In the genomic region with DNA sequence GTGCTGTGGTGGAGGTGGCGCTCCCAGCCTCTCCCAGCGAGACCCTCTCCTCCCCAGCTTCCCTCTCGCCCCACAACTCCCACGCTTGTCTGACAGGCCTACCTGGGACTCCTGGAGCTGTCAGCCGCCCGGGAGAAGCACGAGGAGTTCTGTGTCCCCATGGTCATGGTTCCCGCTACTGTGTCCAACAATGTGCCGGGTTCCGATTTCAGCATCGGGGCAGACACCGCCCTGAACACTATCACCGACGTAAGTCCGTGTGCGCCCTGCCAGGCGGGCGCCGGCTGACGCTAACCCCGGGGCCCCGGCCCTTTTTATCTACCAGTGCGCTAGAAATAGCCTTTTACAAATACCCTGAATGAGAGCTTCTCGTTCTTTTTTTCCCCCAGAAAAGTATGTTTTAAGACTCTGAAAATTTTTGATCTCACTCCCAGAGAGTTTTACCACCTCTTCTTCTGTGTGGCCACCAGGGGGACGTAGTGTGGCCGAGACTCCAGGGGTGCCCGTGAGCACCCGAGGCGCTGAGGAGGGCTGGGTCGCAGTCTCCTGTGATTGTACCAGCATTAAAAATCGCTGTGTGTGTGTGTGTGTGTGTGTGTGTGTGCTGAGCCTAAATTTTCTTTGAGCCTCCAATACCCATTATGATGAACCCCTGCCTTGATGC, we compare ENCODE assay signal across 9 cellular contexts. TPM values are rescaled to one million over a fixed set of nuclear protein-coding genes. Genes with fewer than 3 reads are reported as not detected.
DNase-seq lines count a peak whose midpoint lies in the region; ATAC-seq and TF ChIP-seq lines count a peak whose summit lies in the region.
"Had no signal": no experiment of that assay in that cellular context is flagged by ENCODE, and none has a peak within 500 bp of the region (broad histone marks: within the 10 kb centered on the region; RNA-seq: fewer than 3 reads in every experiment).

No MANE protein-coding gene starts in this region.

- TF ChIP-seq CTCF in heart left ventricle (IDR thresholded peaks at IDR 0.05) (peak in 10 of 12 donors; percentile 17 to 56 (median 32)), SU-DHL-6 (IDR thresholded peaks at IDR 0.05; ENCODE audit: insufficient read depth, low read length, poor library complexity, severe bottlenecking) (peak; percentile 24)

- H3K9ac ChIP-seq in SU-DHL-6 (ENCODE audit: low read length), result no peak overlapping the region

- no peaks in the 10 kb centered on the region for H3K9me3 ChIP-seq in heart left ventricle
- no peaks in the 10 kb centered on the region for H3K9me3 ChIP-seq in SU-DHL-6 (ENCODE audit: insufficient read depth, low read length)

- no peak overlapping the region for H3K4me3 ChIP-seq in heart left ventricle
- no peak overlapping the region for H3K4me3 ChIP-seq in SU-DHL-6 (ENCODE audit: insufficient read depth, low read length, poor library complexity, severe bottlenecking)

- no peaks in the 10 kb centered on the region for H3K9me2 ChIP-seq in SU-DHL-6 (replicated peaks; ENCODE audit: insufficient read depth, low read length)

- H3K27me3 ChIP-seq in heart left ventricle (no peaks in the 10 kb centered on the region), SU-DHL-6 (ENCODE audit: low read length) (no peaks in the 10 kb centered on the region)

- no peak for TF ChIP-seq POLR2A in heart left ventricle (IDR thresholded peaks at IDR 0.05)

- intact Hi-C loops in heart left ventricle (cut with DNase I) (no loop called here), Right ventricle myocardium inferior (cut with DNase I) (loop anchor here (5.0 kb wide), 1 partner anchor 53 kb away; a partner anchor contains a TSS)

- H4K20me1 ChIP-seq in SU-DHL-6 (ENCODE audit: low read depth, low read length), result no peaks in the 10 kb centered on the region

- ATAC-seq in heart left ventricle (peak in 1 of 4 donors; percentile 32), Right ventricle myocardium inferior (no peak), esophagus mucosa (no peak)

- DNase-seq in heart left ventricle, result peak in 2 of 5 donors; percentile 38 to 42
- no peak for DNase-seq in Right ventricle myocardium inferior (ENCODE audit: missing footprints)
- DNase-seq in glomerular visceral epithelial cell (ENCODE audit: extremely low spot score), result peak; percentile 53
- DNase-seq in cerebellum (ENCODE audit: low spot score), result no peak
- no peak for DNase-seq in activated T-cell treated with anti-CD3 and anti-CD28 coated beads, Interleukin-2, amount 50 U/mL, for 48 hours
- no peak for DNase-seq in NCI-H2081 treated with DMSO at 0.1 percent for 48 hours (lab: John Stamatoyannopoulos, UW)
- DNase-seq: T-helper 1 cell had no signal

- H3K27ac ChIP-seq in heart left ventricle, result no peak overlapping the region
- H3K27ac ChIP-seq in SU-DHL-6 (ENCODE audit: low read depth, low read length), result no peak overlapping the region

- 70 to 81% (median 78%) methylated on average over 28 to 31 of the region's 31 CpGs for WGBS in heart left ventricle, 4 donors

- H2AFZ ChIP-seq in SU-DHL-6 (ENCODE audit: low read depth, low read length, severe bottlenecking), result no peak overlapping the region

- H3K36me3 ChIP-seq in heart left ventricle (peaks cover 0 to 85% (median 60%) of the 10 kb centered on the region in 9 donors), SU-DHL-6 (ENCODE audit: low read length) (peaks cover 13% of the 10 kb centered on the region; the same call in 1 of the 2 replicates)

- peaks cover 0 to 13% (median 2%) of the 10 kb centered on the region in 12 donors for H3K4me1 ChIP-seq in heart left ventricle

- no peaks in the 10 kb centered on the region for H3F3A ChIP-seq in SU-DHL-6 (ENCODE audit: insufficient read depth)

- no peak overlapping the region for H3K4me2 ChIP-seq in SU-DHL-6 (ENCODE audit: low read depth, low read length, poor library complexity, severe bottlenecking)

- no peaks in the 10 kb centered on the region for H3K79me2 ChIP-seq in SU-DHL-6 (ENCODE audit: insufficient read depth, low read length)

RNA-seq across cellular contexts. Expression of a gene that starts 52.6 kb away (rescaled TPM):
- 100 to 1,000 TPM; 141 to 318 (median 183) TPM for total RNA-seq in heart left ventricle
- polyA plus RNA-seq in heart left ventricle, result 100 to 1,000 TPM in 1 of 2 donors, 10 to 100 TPM in 1; 68.0 to 231 TPM
- total RNA-seq in Right ventricle myocardium inferior, result 181 TPM
- 78.2 TPM for total RNA-seq in esophagus mucosa
- 37.7 TPM for total RNA-seq in cerebellum

RNA-seq across cellular contexts. Expression of a gene that starts 52.7 kb away (rescaled TPM):
- total RNA-seq in heart left ventricle (100 to 1,000 TPM in 3 of 9 donors, 10 to 100 TPM in 6; 65.8 to 128 (median 93.0) TPM), Right ventricle myocardium inferior (91.1 TPM), esophagus mucosa (43.0 TPM), cerebellum (53.3 TPM)
- 10 to 100 TPM; 68.0 to 73.8 TPM for polyA plus RNA-seq in heart left ventricle
